Comparison of ENCODE assay signal across 8 cellular contexts in the genomic region with DNA sequence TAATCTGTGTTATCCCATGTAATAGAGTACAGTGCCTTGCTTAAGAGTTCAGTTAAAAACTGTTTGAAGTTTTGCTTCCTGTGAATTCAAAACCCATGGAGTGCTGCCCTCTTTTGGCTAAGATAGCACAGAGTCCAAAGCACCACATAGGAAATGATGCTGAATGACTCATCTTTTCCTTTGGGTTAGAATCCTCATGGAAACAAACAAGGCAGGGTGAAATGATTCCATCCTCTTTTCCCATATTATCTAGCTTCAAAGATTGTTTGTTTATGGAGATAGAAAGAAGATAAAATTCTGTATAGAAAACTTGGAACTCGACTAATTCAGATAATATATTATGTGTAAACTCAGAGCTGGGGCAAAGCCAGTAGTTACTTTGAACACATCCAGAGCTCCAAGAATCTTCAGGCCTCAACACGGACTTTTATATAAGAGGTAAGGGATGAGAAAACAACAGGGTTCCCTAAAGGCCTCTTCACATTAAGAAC.
DNase-seq lines count a peak whose midpoint lies in the region; ATAC-seq and TF ChIP-seq lines count a peak whose summit lies in the region.

No MANE protein-coding gene starts in this region.

- DNase-seq in A172 (ENCODE audit: low spot score) (peak; percentile 87), GDM1 (lab: John Stamatoyannopoulos, UW) (peak; percentile 27), NCI-H128 (lab: John Stamatoyannopoulos, UW; ENCODE audit: unreplicated experiment) (peak; percentile 40), T-helper 17 cell (peak in 1 of 3 donors; percentile 5), endothelial cell (ENCODE audit: low spot score) (peak; percentile 59), midbrain (lab: John Stamatoyannopoulos, UW) (peak; percentile 40), ureter (ENCODE audit: low spot score) (peak; percentile 69)

- no peak overlapping the region for H3K4me3 Mint-ChIP-seq in T-helper 17 cell
- H3K4me3 Mint-ChIP-seq in endothelial cell (ENCODE audit: unreplicated experiment), result no peak overlapping the region

- TF ChIP-seq CTCF in endothelial cell (IDR thresholded peaks at IDR 0.05; ENCODE audit: unreplicated experiment), result peak; percentile 60

- H3K27ac Mint-ChIP-seq in T-helper 17 cell, result no peak overlapping the region
- no peak overlapping the region for H3K27ac Mint-ChIP-seq in endothelial cell (ENCODE audit: unreplicated experiment)

- ATAC-seq in HG02588 (IDR thresholded peaks at IDR 0.05; ENCODE audit: unreplicated experiment) (peak; percentile 65), T-helper 17 cell (peak; percentile 70)

- H3K36me3 Mint-ChIP-seq in T-helper 17 cell (ENCODE audit: low read depth) (no peaks in the 10 kb centered on the region), endothelial cell (ENCODE audit: low read depth, unreplicated experiment) (no peaks in the 10 kb centered on the region)

- H3K4me1 Mint-ChIP-seq in T-helper 17 cell (no peaks in the 10 kb centered on the region), endothelial cell (ENCODE audit: unreplicated experiment) (no peaks in the 10 kb centered on the region)

- no peaks in the 10 kb centered on the region for H3K9me3 Mint-ChIP-seq in endothelial cell (ENCODE audit: unreplicated experiment)

- no peaks in the 10 kb centered on the region for H3K9me3 ChIP-seq in T-helper 17 cell (ENCODE audit: control insufficient read depth, low read length, poor library complexity, severe bottlenecking)

- peaks cover 4% of the 10 kb centered on the region for H3K27me3 Mint-ChIP-seq in T-helper 17 cell
- no peaks in the 10 kb centered on the region for H3K27me3 Mint-ChIP-seq in endothelial cell (ENCODE audit: unreplicated experiment)
